Comparison of ENCODE assay signal across 8 cellular contexts in genomic region chr6:83429857-83430605, GRCh38. TPM values are rescaled to one million over a fixed set of nuclear protein-coding genes. Genes with fewer than 3 reads are reported as not detected.
DNase-seq lines count a peak whose midpoint lies in the region; ATAC-seq and TF ChIP-seq lines count a peak whose summit lies in the region.

No MANE protein-coding gene starts in this region.

- H3K9me2 ChIP-seq in neural cell (ENCODE audit: insufficient read depth, low read length), result no peaks in the 10 kb centered on the region

- H3K4me2 ChIP-seq in fibroblast of lung (ENCODE audit: extremely low read depth, insufficient read depth, low read length) (peak overlapping the region; percentile 92), neural cell (ENCODE audit: low read length) (no peak overlapping the region)

- DNase-seq in RWPE1 (ENCODE audit: low spot score), result peak; percentile 35
- peak; percentile 46 to 57 for DNase-seq in fibroblast of lung (ENCODE audit: low read depth in 2 of 2)
- no peak for DNase-seq in NCI-H1092 treated with DMSO at 0.1 percent for 48 hours (lab: John Stamatoyannopoulos, UW)
- no peak for DNase-seq in effector memory CD4-positive, alpha-beta T cell

- H3K36me3 ChIP-seq in fibroblast of lung (ENCODE audit: control insufficient read depth, insufficient read depth, low read length), result no peaks in the 10 kb centered on the region
- H3K36me3 ChIP-seq in neural cell (ENCODE audit: insufficient read depth, low read length), result no peaks in the 10 kb centered on the region
- H3K36me3 ChIP-seq in effector memory CD4-positive, alpha-beta T cell (ENCODE audit: control insufficient read depth, insufficient read depth, low read length), result no peaks in the 10 kb centered on the region

- TF ChIP-seq EP300 in neural cell (conservative IDR thresholded peaks at IDR 0.05; ENCODE audit: poor library complexity, severe bottlenecking), result no peak

- H3K4me3 ChIP-seq in GM08714 (ENCODE audit: low read length) (peak overlapping the region; percentile 71), fibroblast of lung (replicated peaks in 1 of 4; ENCODE audit: control extremely low read depth in 1 of 4, insufficient read depth in 1 of 4, low read depth in 3 of 4, low read length in 4 of 4) (peak overlapping the region; percentile 45 to 90 (median 69)), neural cell (ENCODE audit: low read length) (peak overlapping the region; percentile 54)
- H3K4me3 ChIP-seq in effector memory CD4-positive, alpha-beta T cell (ENCODE audit: insufficient read depth, low read depth, low read length, poor library complexity, severe bottlenecking), result no peak overlapping the region

- peak overlapping the region; percentile 84 for H3K9ac ChIP-seq in fibroblast of lung (ENCODE audit: insufficient read depth, low read length)
- no peak overlapping the region for H3K9ac ChIP-seq in neural cell (ENCODE audit: low read length)

- peaks cover 2% of the 10 kb centered on the region for H3K4me1 ChIP-seq in fibroblast of lung (ENCODE audit: control insufficient read depth, extremely low read depth, insufficient read depth, low read length)
- H3K4me1 ChIP-seq in effector memory CD4-positive, alpha-beta T cell (ENCODE audit: control insufficient read depth, insufficient read depth, low read length, poor library complexity, severe bottlenecking), result no peaks in the 10 kb centered on the region

- no peak for TF ChIP-seq RAD21 in neural cell (conservative IDR thresholded peaks at IDR 0.05)

- ATAC-seq in HG02678 (IDR thresholded peaks at IDR 0.05; ENCODE audit: unreplicated experiment) (peak; percentile 3), HG02840 (IDR thresholded peaks at IDR 0.05; ENCODE audit: low FRiP score, unreplicated experiment) (no peak)

- H3K27me3 ChIP-seq in fibroblast of lung (ENCODE audit: control insufficient read depth, insufficient read depth, low read length), result no peaks in the 10 kb centered on the region
- peaks cover 16% of the 10 kb centered on the region for H3K27me3 ChIP-seq in neural cell (ENCODE audit: insufficient read depth, low read depth, low read length)
- no peaks in the 10 kb centered on the region for H3K27me3 ChIP-seq in effector memory CD4-positive, alpha-beta T cell (replicated peaks; ENCODE audit: control insufficient read depth, insufficient read depth, low read length, poor library complexity, severe bottlenecking)

- H3K79me2 ChIP-seq in fibroblast of lung (ENCODE audit: control insufficient read depth, insufficient read depth, low read length) (peaks cover 24% of the 10 kb centered on the region), neural cell (replicated peaks; ENCODE audit: insufficient read depth, low read length) (no peaks in the 10 kb centered on the region)

- peak overlapping the region; percentile 65 for H2AFZ ChIP-seq in fibroblast of lung (ENCODE audit: low read length)
- H2AFZ ChIP-seq in neural cell (ENCODE audit: low read depth, low read length), result no peak overlapping the region

- POLR2A ChIA-PET in RWPE1 (lab: Yijun Ruan, JAX; ENCODE audit: low non-redundant PET), result no interaction called here

- H4K20me1 ChIP-seq in fibroblast of lung (ENCODE audit: control insufficient read depth, extremely low read depth, insufficient read depth, low read length), result no peaks in the 10 kb centered on the region
- H4K20me1 ChIP-seq in neural cell (ENCODE audit: insufficient read depth), result no peaks in the 10 kb centered on the region

- CTCF ChIA-PET in RWPE1 (lab: Yijun Ruan, JAX), result no interaction called here

- H3K9me3 ChIP-seq in fibroblast of lung (ENCODE audit: control insufficient read depth, insufficient read depth, low read depth, low read length), result no peaks in the 10 kb centered on the region
- no peaks in the 10 kb centered on the region for H3K9me3 ChIP-seq in neural cell (ENCODE audit: low read length)
- H3K9me3 ChIP-seq in effector memory CD4-positive, alpha-beta T cell (ENCODE audit: control insufficient read depth, low read length), result no peaks in the 10 kb centered on the region

- TF ChIP-seq CTCF in RWPE1 (conservative IDR thresholded peaks at IDR 0.05; ENCODE audit: low read depth) (no peak), fibroblast of lung (conservative IDR thresholded peaks at IDR 0.05 in 1 of 2, IDR thresholded peaks at IDR 0.05 in 1 of 2; ENCODE audit: low read depth in 1 of 2, low read length in 2 of 2) (no peak), neural cell (IDR thresholded peaks at IDR 0.05; ENCODE audit: poor library complexity, severe bottlenecking) (no peak)

- no peaks in the 10 kb centered on the region for H3F3A ChIP-seq in neural cell (ENCODE audit: insufficient read depth, low read length, poor library complexity, severe bottlenecking)

- H3K27ac ChIP-seq in RWPE1, result peak overlapping the region; percentile 53
- peak overlapping the region; percentile 84 for H3K27ac ChIP-seq in fibroblast of lung (ENCODE audit: insufficient read depth, low read length)
- H3K27ac ChIP-seq in neural cell (ENCODE audit: low read length), result no peak overlapping the region
- no peak overlapping the region for H3K27ac ChIP-seq in effector memory CD4-positive, alpha-beta T cell (ENCODE audit: insufficient read depth, low read length, poor library complexity, severe bottlenecking)

TF ChIP-seq in neural cell, 6 proteins besides CTCF, POLR2A, EP300 and RAD21:
- no peak for TF ChIP-seq MXI1 (conservative IDR thresholded peaks at IDR 0.05; ENCODE audit: poor library complexity, severe bottlenecking)
- TF ChIP-seq REST (IDR thresholded peaks at IDR 0.05; ENCODE audit: borderline replicate concordance), result no peak

RNA-seq across cellular contexts. Expression of gene ME1, which starts 0.8 kb away (rescaled TPM):
- 22.1 and 44.3 TPM in 2 replicates for total RNA-seq in fibroblast of lung
- polyA plus RNA-seq in fibroblast of lung, result 33.8 and 35.8 TPM in 2 replicates
- polyA plus RNA-seq in fibroblast of lung (2012), result 40.0 and 43.2 TPM in 2 replicates
- 12.3 and 13.1 TPM in 2 replicates for polyA minus RNA-seq in fibroblast of lung (ENCODE audit: low replicate concordance)
- polyA plus RNA-seq in neural cell, result 0.09 TPM in 1 of 2 replicates, not detected in the other
- 0.23 TPM in 1 of 2 replicates, not detected in the other for polyA minus RNA-seq in neural cell

Comparison
In these comparisons a context has a peak if more than half of its experiments do, and no peak if none do; other contexts are left out.
1. DNase-seq: peak in RWPE1 (single experiment) and fibroblast of lung (2 of 2); none in NCI-H1092 treated with DMSO at 0.1 percent for 48 hours (single experiment) and effector memory CD4-positive, alpha-beta T cell (0 of 3).
2. H3K27ac ChIP-seq: peak in RWPE1 (single experiment) and fibroblast of lung (single experiment); none in neural cell (single experiment) and effector memory CD4-positive, alpha-beta T cell (single experiment).
3. RNA of gene ME1, which starts 0.8 kb away (polyA plus RNA-seq): 33.8 to 43.2 TPM in fibroblast of lung; 0.09 TPM in neural cell; every median in the first group is over 10 times any median in the second.